Comparison of ENCODE assay signal across 9 cellular contexts in genomic region chr22:39773976-39774539, GRCh38.
A peak's percentile ranks its signal among the peaks of the same experiment; 100 is the strongest.
DNase-seq lines count a peak whose midpoint lies in the region; ATAC-seq and TF ChIP-seq lines count a peak whose summit lies in the region.
"Had no signal": no experiment of that assay in that cellular context is flagged by ENCODE, and none has a peak within 500 bp of the region (broad histone marks: within the 10 kb centered on the region; RNA-seq: fewer than 3 reads in every experiment).

No MANE protein-coding gene starts in this region.

- TF ChIP-seq POLR2A in thyroid gland (IDR thresholded peaks at IDR 0.05) (no peak), lower leg skin (IDR thresholded peaks at IDR 0.05) (no peak)

- peak; percentile 4 to 58 for DNase-seq in T47D (ENCODE audit: low read depth in 1 of 2, low spot score in 1 of 2)
- DNase-seq in mammary epithelial cell = no peak
- no peak for DNase-seq in RWPE2 (ENCODE audit: low spot score)
- DNase-seq in endodermal cell = no peak
- DNase-seq in thyroid gland = peak; percentile 24 to 32
- no peak for DNase-seq in NCI-H446 treated with DMSO at 0.1 percent for 48 hours (lab: John Stamatoyannopoulos, UW)
- DNase-seq in T1000 (lab: John Stamatoyannopoulos, UW) = no peak
- no peak for DNase-seq in lower leg skin (ENCODE audit: low spot score in 2 of 2)
- DNase-seq: NCI-H187 treated with DMSO at 0.1 percent for 48 hours had no signal

- no peak overlapping the region for H3K4me3 ChIP-seq in mammary epithelial cell (replicated peaks in 1 of 3; ENCODE audit: insufficient read depth in 1 of 3, low read depth in 2 of 3, low read length in 3 of 3)
- no peak overlapping the region for H3K4me3 ChIP-seq in RWPE2 (ENCODE audit: severe bottlenecking)
- H3K4me3 ChIP-seq in endodermal cell (ENCODE audit: low read length) = no peak overlapping the region
- no peak overlapping the region for H3K4me3 ChIP-seq in thyroid gland (replicated peaks in 1 of 3)
- H3K4me3 ChIP-seq in lower leg skin (ENCODE audit: low read depth, poor library complexity, severe bottlenecking) = no peak overlapping the region

- no peaks in the 10 kb centered on the region for H3K4me1 ChIP-seq in mammary epithelial cell (ENCODE audit: insufficient read depth, low read length)
- H3K4me1 ChIP-seq in RWPE2 (ENCODE audit: insufficient read depth, poor library complexity, severe bottlenecking) = no peaks in the 10 kb centered on the region
- peaks cover 5% of the 10 kb centered on the region for H3K4me1 ChIP-seq in endodermal cell (ENCODE audit: control insufficient read depth, insufficient read depth, low read length)
- H3K4me1 ChIP-seq in thyroid gland = no peaks in the 10 kb centered on the region

- H3K27ac ChIP-seq in mammary epithelial cell (ENCODE audit: insufficient read depth, low read depth, low read length) (no peak overlapping the region), RWPE2 (ENCODE audit: poor library complexity, severe bottlenecking) (no peak overlapping the region), endodermal cell (ENCODE audit: low read depth, low read length) (no peak overlapping the region), thyroid gland (no peak overlapping the region)

- H3K9me3 ChIP-seq in mammary epithelial cell (replicated peaks; ENCODE audit: insufficient read depth, low read length) (no peaks in the 10 kb centered on the region), RWPE2 (ENCODE audit: severe bottlenecking) (no peaks in the 10 kb centered on the region), endodermal cell (ENCODE audit: control insufficient read depth, low read length) (no peaks in the 10 kb centered on the region), thyroid gland (no peaks in the 10 kb centered on the region)

- TF ChIP-seq CTCF in mammary epithelial cell (conservative IDR thresholded peaks at IDR 0.05 in 1 of 2, IDR thresholded peaks at IDR 0.05 in 1 of 2; ENCODE audit: extremely low read depth in 1 of 2, insufficient read depth in 1 of 2, low read depth in 1 of 2, low read length in 2 of 2) (no peak), RWPE2 (IDR thresholded peaks at IDR 0.05; ENCODE audit: poor library complexity, severe bottlenecking) (no peak), endodermal cell (conservative IDR thresholded peaks at IDR 0.05) (no peak), thyroid gland (IDR thresholded peaks at IDR 0.05) (no peak), lower leg skin (IDR thresholded peaks at IDR 0.05) (no peak)

- peaks cover 11% of the 10 kb centered on the region for H3K4me1 Mint-ChIP-seq in endodermal cell

- intact Hi-C loops in mammary epithelial cell (cut with micrococcal nuclease) = no loop called here
- intact Hi-C loops in thyroid gland (cut with DNase I) = no loop called here
- intact Hi-C loops in lower leg skin (cut with DNase I; ENCODE audit: low total_unique reads) = no loop called here

- H3K36me3 Mint-ChIP-seq in endodermal cell (ENCODE audit: low read depth) = no peaks in the 10 kb centered on the region

- ATAC-seq in RWPE2 (ENCODE audit: low read depth) = peak; percentile 44; the same call in 2 of the 3 replicates

- H2AFZ ChIP-seq in mammary epithelial cell (ENCODE audit: low read depth, low read length) = no peak overlapping the region

- no peaks in the 10 kb centered on the region for H3K79me2 ChIP-seq in mammary epithelial cell (ENCODE audit: insufficient read depth, low read length)

- CTCF ChIA-PET in mammary epithelial cell (lab: Charles Lee; ENCODE audit: low non-redundant PET) = no interaction called here

- no peaks in the 10 kb centered on the region for H4K20me1 ChIP-seq in mammary epithelial cell (ENCODE audit: insufficient read depth, low read length)

- H3K27me3 Mint-ChIP-seq in endodermal cell (ENCODE audit: insufficient read depth) = peaks cover 17% of the 10 kb centered on the region

- H3K9ac ChIP-seq in mammary epithelial cell (ENCODE audit: insufficient read depth, low read length) = no peak overlapping the region
- H3K9ac ChIP-seq in endodermal cell (ENCODE audit: extremely low read depth, low read length, poor library complexity, severe bottlenecking) = no peak overlapping the region

- no peaks in the 10 kb centered on the region for H3K9me3 Mint-ChIP-seq in endodermal cell

- H3K36me3 ChIP-seq in mammary epithelial cell (ENCODE audit: insufficient read depth, low read length) = no peaks in the 10 kb centered on the region
- no peaks in the 10 kb centered on the region for H3K36me3 ChIP-seq in RWPE2 (ENCODE audit: low read depth)
- H3K36me3 ChIP-seq in endodermal cell (ENCODE audit: control insufficient read depth, insufficient read depth, low read length) = no peaks in the 10 kb centered on the region
- H3K36me3 ChIP-seq in thyroid gland = no peaks in the 10 kb centered on the region

- H3K27me3 ChIP-seq in mammary epithelial cell (ENCODE audit: insufficient read depth, low read length) (peaks cover 7% of the 10 kb centered on the region), RWPE2 (ENCODE audit: insufficient read depth, poor library complexity, severe bottlenecking) (peaks cover 5% of the 10 kb centered on the region), endodermal cell (ENCODE audit: control insufficient read depth, insufficient read depth, low read length, poor library complexity, severe bottlenecking) (peaks cover 27% of the 10 kb centered on the region), thyroid gland (no peaks in the 10 kb centered on the region)

- no TSS peak for BruUV-seq in mammary epithelial cell (replicated peaks; lab: Mats Ljungman, UMichigan)

- dilution Hi-C loops in mammary epithelial cell (cut with HindIII; ENCODE audit: low sequenced_read_pairs) = no loop called here

- H3K4me3 Mint-ChIP-seq in endodermal cell = no peak overlapping the region

- 61% methylated on average over 4 of the region's 4 CpGs for WGBS in mammary epithelial cell (ENCODE audit: low coverage, missing lambda C conversion rate)
- WGBS in endodermal cell (ENCODE audit: insufficient coverage in 1 of 2, insufficient read length in 1 of 2), 2 experiments = 74 to 77% methylated on average over 4 of the region's 4 CpGs
- WGBS in thyroid gland, 2 donors = 18 to 21% methylated on average over 4 of the region's 4 CpGs
- WGBS in lower leg skin, 2 donors = 15 to 28% methylated on average over 4 of the region's 4 CpGs

- peak overlapping the region; percentile 36 for H3K27ac Mint-ChIP-seq in endodermal cell

- in situ Hi-C loops in T47D (cut with HindIII; ENCODE audit: low pct_unique_long_range_greater_than_20kb, low sequenced_read_pairs) (no loop called here), mammary epithelial cell (cut with MboI; ENCODE audit: low sequenced_read_pairs in 2 of 2) (no loop called here)

- no peak overlapping the region for H3K4me2 ChIP-seq in mammary epithelial cell (ENCODE audit: insufficient read depth, low read depth, low read length)

Comparison
In these comparisons a context has a peak if more than half of its experiments do, and no peak if none do; other contexts are left out.
1. DNase-seq: peak in T47D (2 of 2) and thyroid gland (2 of 2); none in mammary epithelial cell (single experiment), RWPE2 (single experiment), endodermal cell (single experiment), NCI-H446 treated with DMSO at 0.1 percent for 48 hours (single experiment), T1000 (single experiment) and lower leg skin (0 of 2).